In the genomic region with DNA sequence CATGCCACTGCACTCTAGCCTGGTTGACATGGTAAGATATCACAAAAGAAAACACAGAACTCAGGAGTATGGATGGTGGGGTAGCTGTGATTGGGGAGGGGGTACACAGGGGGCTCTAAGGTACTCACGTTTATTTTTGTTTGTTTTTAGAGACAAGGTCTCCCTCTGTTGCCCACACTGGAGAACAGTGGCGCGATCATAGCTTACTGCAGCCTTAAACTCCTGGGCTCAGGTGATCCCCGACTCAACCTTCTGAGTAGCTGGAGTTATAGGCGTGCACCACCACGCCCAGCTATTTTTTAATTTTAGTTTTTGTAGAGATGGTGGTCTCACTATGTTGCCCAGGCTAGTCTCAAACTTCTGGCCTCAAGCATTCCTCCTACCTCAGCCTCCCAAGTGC, we compare ENCODE assay signal across 14 cellular contexts. TPM values are rescaled to one million over a fixed set of nuclear protein-coding genes. Genes with fewer than 3 reads are reported as not detected.
A peak's percentile ranks its signal among the peaks of the same experiment; 100 is the strongest.
DNase-seq lines count a peak whose midpoint lies in the region; ATAC-seq and TF ChIP-seq lines count a peak whose summit lies in the region.
"Had no signal": no experiment of that assay in that cellular context is flagged by ENCODE, and none has a peak within 500 bp of the region (broad histone marks: within the 10 kb centered on the region; RNA-seq: fewer than 3 reads in every experiment).

No MANE protein-coding gene starts in this region.

- peaks cover 91% of the 10 kb centered on the region for H3K79me2 ChIP-seq in PC-9 (ENCODE audit: low read depth)

- no peaks in the 10 kb centered on the region for H3K9me2 ChIP-seq in PC-9 (ENCODE audit: insufficient read depth)

- H3K27me3 ChIP-seq in left ventricle myocardium inferior (ENCODE audit: low read depth) (no peaks in the 10 kb centered on the region), PC-9 (ENCODE audit: insufficient read depth, low read depth) (no peaks in the 10 kb centered on the region), upper lobe of right lung (no peaks in the 10 kb centered on the region)
- H3K27me3 ChIP-seq: gastroesophageal sphincter, SJSA1 had no signal

- POLR2A ChIA-PET in PC-9 (lab: Charles Lee; ENCODE audit: unreplicated experiment), result interaction anchor here (0.5 kb wide), 1 partner anchor 8 kb away, joined by 8 read pairs; no protein-coding TSS in a partner anchor

- ATAC-seq in left cardiac atrium, result no peak
- no peak for ATAC-seq in upper lobe of right lung
- no peak for ATAC-seq in HG03108 (IDR thresholded peaks at IDR 0.05; ENCODE audit: unreplicated experiment)
- ATAC-seq: gastroesophageal sphincter, right cardiac atrium had no signal

- H3K9me3 ChIP-seq in left ventricle myocardium inferior (replicated peaks), result no peaks in the 10 kb centered on the region
- no peaks in the 10 kb centered on the region for H3K9me3 ChIP-seq in PC-9 (ENCODE audit: insufficient read depth, low read depth)
- no peaks in the 10 kb centered on the region for H3K9me3 ChIP-seq in upper lobe of right lung
- H3K9me3 ChIP-seq: gastroesophageal sphincter, SJSA1 had no signal

- CTCF ChIA-PET in PC-9 (lab: Charles Lee), result interaction anchor here (0.6 kb wide), 1 partner anchor 11 kb away, joined by 3 read pairs; no protein-coding TSS in a partner anchor

- peak overlapping the region; percentile 60 for H3K4me2 ChIP-seq in PC-9

- intact Hi-C loops in left ventricle myocardium inferior (cut with micrococcal nuclease) (no loop called here), left cardiac atrium (cut with DNase I) (no loop called here), PC-9 (cut with micrococcal nuclease; ENCODE audit: unreplicated experiment) (no loop called here), upper lobe of right lung (cut with DNase I) (no loop called here)

- TF ChIP-seq CTCF in left ventricle myocardium inferior (IDR thresholded peaks at IDR 0.05; ENCODE audit: borderline replicate concordance), result no peak
- TF ChIP-seq CTCF in PC-9 (conservative IDR thresholded peaks at IDR 0.05), result no peak
- TF ChIP-seq CTCF in upper lobe of right lung (IDR thresholded peaks at IDR 0.05), result no peak

- H3K36me3 ChIP-seq in left ventricle myocardium inferior, result peaks cover 22% of the 10 kb centered on the region
- H3K36me3 ChIP-seq in PC-9 (ENCODE audit: low read depth), result peaks cover 54% of the 10 kb centered on the region
- peaks cover 33% of the 10 kb centered on the region for H3K36me3 ChIP-seq in upper lobe of right lung

- no TSS peak for BruUV-seq in PC-9 (replicated peaks; lab: Mats Ljungman, UMichigan)

- H2AFZ ChIP-seq in PC-9, result no peak overlapping the region

- H3K4me1 ChIP-seq in left ventricle myocardium inferior (peaks cover 93% of the 10 kb centered on the region), PC-9 (replicated peaks; ENCODE audit: insufficient read depth) (peaks cover 65% of the 10 kb centered on the region), upper lobe of right lung (peaks cover 51% of the 10 kb centered on the region)

- no peak for DNase-seq in left ventricle myocardium inferior
- no peak for DNase-seq in left cardiac atrium
- no peak for DNase-seq in PC-9
- DNase-seq in epithelial cell of prostate (ENCODE audit: low read depth, low spot score), result no peak
- no peak for DNase-seq in upper lobe of right lung
- DNase-seq in superior temporal gyrus (ENCODE audit: extremely low spot score), result no peak
- no peak for DNase-seq in activated gamma-delta T cell (lab: John Stamatoyannopoulos, UW)
- DNase-seq: right cardiac atrium had no signal

- H3K27ac ChIP-seq in left ventricle myocardium inferior (replicated peaks) (peak overlapping the region; percentile 84), PC-9 (peak overlapping the region; percentile 95), epithelial cell of prostate (peak overlapping the region; percentile 100), upper lobe of right lung (peak overlapping the region; percentile 32)
- H3K27ac ChIP-seq: SJSA1 had no signal

- peaks cover 63% of the 10 kb centered on the region for H3F3A ChIP-seq in PC-9 (ENCODE audit: insufficient read depth, low read depth)

- no peak overlapping the region for H3K4me3 ChIP-seq in left ventricle myocardium inferior
- H3K4me3 ChIP-seq in PC-9, result no peak overlapping the region
- no peak overlapping the region for H3K4me3 ChIP-seq in upper lobe of right lung
- H3K4me3 ChIP-seq: gastroesophageal sphincter, lung, SJSA1 had no signal

- H4K20me1 ChIP-seq in PC-9 (ENCODE audit: insufficient read depth), result no peaks in the 10 kb centered on the region

RNA-seq across cellular contexts. Expression of a gene that starts 29.3 kb away (rescaled TPM):
- total RNA-seq in left ventricle myocardium inferior (53.2 TPM), left cardiac atrium (10 to 100 TPM; 45.1 to 79.8 TPM), PC-9 (2021) (125 and 129 TPM in 2 replicates), upper lobe of right lung (174 TPM)

RNA-seq across cellular contexts. Expression of a gene that starts 45.7 kb away (rescaled TPM):
- 0.71 TPM for total RNA-seq in left ventricle myocardium inferior
- 1 to 10 TPM in 1 of 2 donors, under 1 TPM in 1; 0.73 to 2.0 TPM for total RNA-seq in left cardiac atrium
- 140 and 164 TPM in 2 replicates for total RNA-seq in PC-9 (2021)
- 1.6 TPM for total RNA-seq in upper lobe of right lung

RNA-seq across cellular contexts. Expression of a gene that starts 55.7 kb away (rescaled TPM):
- total RNA-seq in left ventricle myocardium inferior (7.6 TPM), left cardiac atrium (10 to 100 TPM; 11.4 to 12.6 TPM), PC-9 (2021) (not detected in 2 replicates), upper lobe of right lung (19.1 TPM)
- total RNA-seq: activated T-helper 2 cell treated with anti-CD3 and anti-CD28 coated beads, Interferon-gamma antibody, Interleukin-2, Interleukin-4, amounts not matched to agents 10 μg/mL and 5 μg/mL and 100 μg/mL, durations not matched to agents 14 hours and 24 hours and 36 hours; neural crest cell; SJSA1 had no signal

Comparison
In these comparisons a context has a peak if more than half of its experiments do, and no peak if none do; other contexts are left out.
1. H3K27ac ChIP-seq: peak in every context shown above with its lines; median percentile 100 in epithelial cell of prostate; 95 in PC-9; 84 in left ventricle myocardium inferior; 32 in upper lobe of right lung.
2. RNA of a gene that starts 45.7 kb away (total RNA-seq): 140 to 164 TPM in PC-9; 0.73 to 2.0 TPM in left cardiac atrium, 1.6 TPM in upper lobe of right lung (single experiment) and 0.71 TPM in left ventricle myocardium inferior (single experiment); every median in the first group is over 10 times any median in the second.